In genomic region chr16:17392857-17393421, GRCh38 we compare ENCODE assay signal across 27 cellular contexts.
DNase-seq lines count a peak whose midpoint lies in the region; ATAC-seq and TF ChIP-seq lines count a peak whose summit lies in the region.
"Had no signal": no experiment of that assay in that cellular context is flagged by ENCODE, and none has a peak within 500 bp of the region (broad histone marks: within the 10 kb centered on the region; RNA-seq: fewer than 3 reads in every experiment).

No MANE protein-coding gene starts in this region.

- H3K27ac Mint-ChIP-seq in brain (peak overlapping the region in 3 of 5 experiments; percentile 13 to 66 (median 28)), immature natural killer cell (peak overlapping the region; percentile 12 to 85 (median 64))
- H3K27ac Mint-ChIP-seq in stimulated activated naive B cell treated with anti-CD40 and anti-IgM and Interleukin-4, amounts not matched to agents 10 μg/mL and 1 μg/mL and 100 μg/mL, for 72 hours, result no peak overlapping the region
- H3K27ac Mint-ChIP-seq: activated CD8-positive, alpha-beta memory T cell treated with anti-CD3 and anti-CD28 coated beads, Interleukin-2, amount 10 ng/mL, durations not matched to agents 7 days and 5 days; activated naive CD8-positive, alpha-beta T cell; activated T-cell treated with anti-CD3 and anti-CD28 coated beads, Interleukin-2, amount 50 U/mL, for 72 hours; type B pancreatic cell had no signal

- no peak for TF ChIP-seq CTCF in cardiac muscle cell (IDR thresholded peaks at IDR 0.05; ENCODE audit: low read depth, low read length)
- TF ChIP-seq CTCF in left ventricle myocardium inferior (IDR thresholded peaks at IDR 0.05; ENCODE audit: borderline replicate concordance), result no peak
- no peak for TF ChIP-seq CTCF in brain (conservative IDR thresholded peaks at IDR 0.05)

- H3K36me3 Mint-ChIP-seq in brain, result peaks cover under 1% of the 10 kb centered on the region
- H3K36me3 Mint-ChIP-seq in immature natural killer cell, result peaks cover 3 to 32% (median 5%) of the 10 kb centered on the region in 3 donors
- peaks cover 35 to 59% of the 10 kb centered on the region in 2 donors for H3K36me3 Mint-ChIP-seq in stimulated activated naive B cell treated with anti-CD40 and anti-IgM and Interleukin-4, amounts not matched to agents 10 μg/mL and 1 μg/mL and 100 μg/mL, for 72 hours
- H3K36me3 Mint-ChIP-seq: type B pancreatic cell had no signal

- H3K9me3 ChIP-seq in cardiac muscle cell (ENCODE audit: low read depth) (no peaks in the 10 kb centered on the region), left ventricle myocardium inferior (replicated peaks) (no peaks in the 10 kb centered on the region)
- H3K9me3 ChIP-seq: A549, prostate gland had no signal

- H3K4me3 Mint-ChIP-seq in brain (no peak overlapping the region), immature natural killer cell (peak overlapping the region in 3 of 5 donors; percentile 14 to 44 (median 26))
- peak overlapping the region in 1 of 2 donors; percentile 36 for H3K4me3 Mint-ChIP-seq in stimulated activated naive B cell treated with anti-CD40 and anti-IgM and Interleukin-4, amounts not matched to agents 10 μg/mL and 1 μg/mL and 100 μg/mL, for 72 hours
- H3K4me3 Mint-ChIP-seq: activated CD8-positive, alpha-beta memory T cell treated with anti-CD3 and anti-CD28 coated beads, Interleukin-2, amount 10 ng/mL, durations not matched to agents 7 days and 5 days; activated naive CD8-positive, alpha-beta T cell; activated T-cell treated with anti-CD3 and anti-CD28 coated beads, Interleukin-2, amount 50 U/mL, for 72 hours; type B pancreatic cell had no signal

- ATAC-seq in GM19452 (IDR thresholded peaks at IDR 0.05; ENCODE audit: unreplicated experiment) (no peak), HG02938 (IDR thresholded peaks at IDR 0.05; ENCODE audit: unreplicated experiment) (no peak)
- no peak for ATAC-seq in stimulated activated naive B cell treated with anti-CD40 and anti-IgM and Interleukin-4, amounts not matched to agents 10 μg/mL and 1 μg/mL and 100 μg/mL, for 72 hours (replicated peaks)
- ATAC-seq: A549; activated CD8-positive, alpha-beta memory T cell treated with anti-CD3 and anti-CD28 coated beads, Interleukin-2, amount 10 ng/mL, durations not matched to agents 7 days and 5 days; activated T-cell treated with anti-CD3 and anti-CD28 coated beads, Interleukin-2, amount 50 U/mL, for 72 hours; Panc1 had no signal

- peak overlapping the region; percentile 58 for H3K27ac ChIP-seq in cardiac muscle cell
- H3K27ac ChIP-seq in left ventricle myocardium inferior (replicated peaks), result no peak overlapping the region
- H3K27ac ChIP-seq: A549, HL-60, prostate gland had no signal

- H3K4me3 ChIP-seq in cardiac muscle cell, result no peak overlapping the region
- no peak overlapping the region for H3K4me3 ChIP-seq in left ventricle myocardium inferior
- H3K4me3 ChIP-seq: A549, prostate gland had no signal

- H3K9me3 Mint-ChIP-seq in brain (no peaks in the 10 kb centered on the region), immature natural killer cell (no peaks in the 10 kb centered on the region)
- peaks cover 5 to 13% of the 10 kb centered on the region in 2 donors for H3K9me3 Mint-ChIP-seq in stimulated activated naive B cell treated with anti-CD40 and anti-IgM and Interleukin-4, amounts not matched to agents 10 μg/mL and 1 μg/mL and 100 μg/mL, for 72 hours
- H3K9me3 Mint-ChIP-seq: activated T-cell treated with anti-CD3 and anti-CD28 coated beads, Interleukin-2, amount 50 U/mL, for 72 hours; type B pancreatic cell had no signal

- intact Hi-C loops in left ventricle myocardium inferior (cut with micrococcal nuclease), result no loop called here

- H3K4me1 Mint-ChIP-seq in brain, result peaks cover 70% of the 10 kb centered on the region
- H3K4me1 Mint-ChIP-seq in immature natural killer cell, result peaks cover 47 to 65% of the 10 kb centered on the region in 2 donors
- H3K4me1 Mint-ChIP-seq in stimulated activated naive B cell treated with anti-CD40 and anti-IgM and Interleukin-4, amounts not matched to agents 10 μg/mL and 1 μg/mL and 100 μg/mL, for 72 hours, result peaks cover 34 to 73% of the 10 kb centered on the region in 2 donors

- H3K27me3 Mint-ChIP-seq in brain (no peaks in the 10 kb centered on the region), immature natural killer cell (ENCODE audit: low read depth in 3 of 3) (peaks cover 0 to 3% (median 3%) of the 10 kb centered on the region in 3 donors)
- no peaks in the 10 kb centered on the region for H3K27me3 Mint-ChIP-seq in stimulated activated naive B cell treated with anti-CD40 and anti-IgM and Interleukin-4, amounts not matched to agents 10 μg/mL and 1 μg/mL and 100 μg/mL, for 72 hours
- H3K27me3 Mint-ChIP-seq: activated CD8-positive, alpha-beta memory T cell treated with anti-CD3 and anti-CD28 coated beads, Interleukin-2, amount 10 ng/mL, durations not matched to agents 7 days and 5 days; activated naive CD8-positive, alpha-beta T cell had no signal

- H3K36me3 ChIP-seq in cardiac muscle cell (no peaks in the 10 kb centered on the region), left ventricle myocardium inferior (no peaks in the 10 kb centered on the region)
- H3K36me3 ChIP-seq: prostate gland had no signal

- DNase-seq in cardiac muscle cell (ENCODE audit: low read depth in 1 of 2, low spot score in 1 of 2) (no peak), left ventricle myocardium inferior (no peak), immature natural killer cell (peak; percentile 20 to 41 (median 34)), NCI-H1417 (lab: John Stamatoyannopoulos, UW) (no peak)
- no peak for DNase-seq in stimulated activated naive B cell treated with anti-CD40 and anti-IgM and Interleukin-4, amounts not matched to agents 10 μg/mL and 1 μg/mL and 100 μg/mL, for 72 hours
- DNase-seq: activated CD4-positive, alpha-beta T cell treated with anti-CD3 and anti-CD28 coated beads for 48 hours; activated CD8-positive, alpha-beta memory T cell treated with anti-CD3 and anti-CD28 coated beads, Interleukin-2, amount 10 ng/mL, durations not matched to agents 7 days and 5 days; activated T-cell treated with anti-CD3 and anti-CD28 coated beads, Interleukin-2, amount 50 U/mL, for 72 hours; Calu3; cerebellar nuclear complex; H7; NCI-H1694 treated with DMSO at 0.1 percent for 48 hours; NCI-H2171 treated with DMSO at 0.1 percent for 48 hours; NK-92 treated with Interleukin-12 subunit alpha and Interleukin-12 subunit beta, amount 100 ng/mL, for 24 hours; SIG-M5; stimulated activated CD4-positive, alpha-beta T cell treated with anti-CD3 and anti-CD28 coated beads, Interleukin-15, amount 100 ng/mL, for 24 hours; stimulated activated CD8-positive, alpha-beta memory T cell treated with anti-CD3 and anti-CD28 coated beads, Interleukin-4, amount 100 ng/mL, for 48 hours; T-helper 1 cell had no signal

- H3K27me3 ChIP-seq in cardiac muscle cell, result no peaks in the 10 kb centered on the region
- no peaks in the 10 kb centered on the region for H3K27me3 ChIP-seq in left ventricle myocardium inferior (ENCODE audit: low read depth)

- H3K4me1 ChIP-seq in cardiac muscle cell (ENCODE audit: low read depth) (peaks cover 53% of the 10 kb centered on the region), left ventricle myocardium inferior (peaks cover 24% of the 10 kb centered on the region)

Comparison
In these comparisons a context has a peak if more than half of its experiments do, and no peak if none do; other contexts are left out.
1. DNase-seq: peak in immature natural killer cell (3 of 3); none in cardiac muscle cell (0 of 2), left ventricle myocardium inferior (single experiment), NCI-H1417 (0 of 3) and stimulated activated naive B cell treated with anti-CD40 and anti-IgM and Interleukin-4, amounts not matched to agents 10 μg/mL and 1 μg/mL and 100 μg/mL, for 72 hours (single experiment).
2. H3K4me3 Mint-ChIP-seq: peak in immature natural killer cell (3 of 5); none in brain (0 of 5).